ENCODE assay signal across 2 cellular contexts in genomic region chr4:141541851-141542250, GRCh38.
TF ChIP-seq lines count a peak whose summit lies in the region.

No MANE protein-coding gene starts in this region.

TF ChIP-seq in SK-N-SH treated with all-trans-retinoic acid at 6 μM for 48 hours, 23 proteins besides CTCF, POLR2A, EP300 and RAD21 (continued from another document):
- no peak for TF ChIP-seq CSDC2 (CRISPR knock-in tag; IDR thresholded peaks at IDR 0.05)
- no peak for TF ChIP-seq ZFP3 (CRISPR knock-in tag; IDR thresholded peaks at IDR 0.05)
- no peak for TF ChIP-seq GLIS3 (CRISPR knock-in tag; IDR thresholded peaks at IDR 0.05)
- TF ChIP-seq TCF4 (CRISPR knock-in tag; IDR thresholded peaks at IDR 0.05; ENCODE audit: borderline replicate concordance) = no peak
- no peak for TF ChIP-seq SNAI2 (CRISPR knock-in tag; IDR thresholded peaks at IDR 0.05)
TF ChIP-seq in SK-N-SH treated with all-trans-retinoic acid at 6 μM for 48 hours: peak in this region for 0.

TF ChIP-seq in WTC11, 78 proteins besides CTCF, POLR2A, EP300 and RAD21 (continued from another document):
- no peak for TF ChIP-seq ATF2 (CRISPR knock-in tag; IDR thresholded peaks at IDR 0.05; ENCODE audit: borderline replicate concordance, low read depth)
- TF ChIP-seq KAT7 (CRISPR knock-in tag; IDR thresholded peaks at IDR 0.05; ENCODE audit: borderline replicate concordance) = no peak
- no peak for TF ChIP-seq CDX4 (CRISPR knock-in tag; IDR thresholded peaks at IDR 0.05; ENCODE audit: borderline replicate concordance)
- no peak for TF ChIP-seq NFE2L1 (CRISPR knock-in tag; IDR thresholded peaks at IDR 0.05)
